ENCODE assay signal across 28 cellular contexts in the genomic region with DNA sequence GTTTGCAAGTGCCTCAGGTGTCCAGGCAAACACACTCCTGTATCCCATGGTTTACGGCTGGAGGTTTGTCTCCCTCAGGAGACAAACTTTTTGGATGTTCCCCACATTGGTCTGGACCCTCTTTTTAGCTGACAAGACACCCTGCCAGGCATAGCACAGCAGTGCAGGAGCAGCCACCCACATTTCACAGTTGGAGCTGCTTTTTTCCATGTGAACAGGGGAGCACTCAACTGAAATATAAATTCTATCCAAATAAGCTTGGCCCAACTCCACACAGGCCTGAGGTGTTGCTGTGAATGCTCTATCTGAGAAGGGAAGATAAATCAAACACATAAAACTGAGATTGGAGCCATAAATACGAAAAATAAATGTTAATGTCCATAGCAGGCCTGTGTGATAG.
"Had no signal": no experiment of that assay in that cellular context is flagged by ENCODE, and none has a peak within 500 bp of the region (broad histone marks: within the 10 kb centered on the region; RNA-seq: fewer than 3 reads in every experiment).

No MANE protein-coding gene starts in this region.

- H3K27ac ChIP-seq: stomach, suprapubic skin, testis, thoracic aorta, thyroid gland, tibial artery, tibial nerve, transverse colon, upper lobe of left lung, upper lobe of right lung, uterus, vagina had no signal

- ATAC-seq: stimulated activated effector memory CD8-positive, alpha-beta T cell treated with anti-CD3 and anti-CD28 coated beads, Interleukin-12 subunit alpha, Interleukin-12 subunit beta, amount 100 ng/mL, for 72 hours; stimulated activated memory B cell treated with anti-CD40 and anti-IgM and Interleukin-4, amounts not matched to agents 10 μg/mL and 1 μg/mL and 100 μg/mL, for 72 hours; stimulated activated naive B cell treated with anti-CD40 and anti-IgM and Interleukin-4, amounts not matched to agents 10 μg/mL and 1 μg/mL and 100 μg/mL, for 72 hours; stimulated activated naive CD8-positive, alpha-beta T cell treated with anti-CD3 and anti-CD28 coated beads, Interleukin-15, amount 100 ng/mL, for 72 hours; stimulated activated naive CD8-positive, alpha-beta T cell treated with anti-CD3 and anti-CD28 coated beads, Interleukin-15, Interleukin-2, amounts not matched to agents 100 U/mL and 50 U/mL, for 24 hours; upper lobe of right lung had no signal

- DNase-seq: stimulated activated CD4-positive, alpha-beta T cell treated with anti-CD3 and anti-CD28 coated beads, Interleukin-2, amount 100 ng/mL, for 48 hours; stimulated activated CD4-positive, alpha-beta T cell treated with anti-CD3 and anti-CD28 coated beads, Interleukin-4, amount 100 ng/mL, for 1 hour; stimulated activated CD4-positive, alpha-beta T cell treated with anti-CD3 and anti-CD28 coated beads, Interleukin-4, amount 100 ng/mL, for 24 hours; stimulated activated CD4-positive, alpha-beta T cell treated with anti-CD3 and anti-CD28 coated beads, Interleukin-4, amount 100 ng/mL, for 4 hours; stimulated activated CD8-positive, alpha-beta memory T cell treated with anti-CD3 and anti-CD28 coated beads, Interleukin-4, amount 100 ng/mL, for 48 hours; stimulated activated naive B cell treated with anti-CD40 and anti-IgM and Interleukin-4, amounts not matched to agents 10 μg/mL and 1 μg/mL and 100 μg/mL, for 72 hours; stimulated activated naive CD4-positive, alpha-beta T cell; stimulated activated naive CD4-positive, alpha-beta T cell treated with Interleukin-2 at 50 U/mL for 16 hours; stimulated activated naive CD8-positive, alpha-beta T cell treated with anti-CD3 and anti-CD28 coated beads, Interleukin-15, amount 100 ng/mL, for 72 hours; stimulated activated naive CD8-positive, alpha-beta T cell treated with anti-CD3 and anti-CD28 coated beads, Interleukin-15, Interleukin-2, amounts not matched to agents 100 U/mL and 50 U/mL, for 24 hours; stomach; substantia nigra; testis; thyroid gland; tibial artery; transverse colon; trophoblast cell; upper lobe of left lung; upper lobe of right lung; uterus had no signal

- H3K27me3 ChIP-seq: stomach, suprapubic skin, testis, thyroid gland, tibial artery, tibial nerve, transverse colon, upper lobe of left lung, upper lobe of right lung, uterus, vagina had no signal

- H3K4me3 Mint-ChIP-seq: stimulated activated effector memory CD8-positive, alpha-beta T cell treated with anti-CD3 and anti-CD28 coated beads, Interleukin-12 subunit alpha, Interleukin-12 subunit beta, amount 100 ng/mL, for 72 hours; stimulated activated memory B cell treated with anti-CD40 and anti-IgM and Interleukin-4, amounts not matched to agents 10 μg/mL and 1 μg/mL and 100 μg/mL, for 72 hours; stimulated activated naive B cell treated with anti-CD40 and anti-IgM and Interleukin-4, amounts not matched to agents 10 μg/mL and 1 μg/mL and 100 μg/mL, for 72 hours; stimulated activated naive CD8-positive, alpha-beta T cell treated with anti-CD3 and anti-CD28 coated beads, Interleukin-15, amount 100 ng/mL, for 72 hours; stimulated activated naive CD8-positive, alpha-beta T cell treated with anti-CD3 and anti-CD28 coated beads, Interleukin-15, Interleukin-2, amounts not matched to agents 100 ng/mL and 50 ng/mL, for 24 hours; type B pancreatic cell had no signal

- H3K36me3 Mint-ChIP-seq: stimulated activated effector memory CD8-positive, alpha-beta T cell treated with anti-CD3 and anti-CD28 coated beads, Interleukin-12 subunit alpha, Interleukin-12 subunit beta, amount 100 ng/mL, for 72 hours; stimulated activated memory B cell treated with anti-CD40 and anti-IgM and Interleukin-4, amounts not matched to agents 10 μg/mL and 1 μg/mL and 100 μg/mL, for 72 hours; stimulated activated naive B cell treated with anti-CD40 and anti-IgM and Interleukin-4, amounts not matched to agents 10 μg/mL and 1 μg/mL and 100 μg/mL, for 72 hours; type B pancreatic cell had no signal

- H3K4me1 Mint-ChIP-seq: stimulated activated effector memory CD8-positive, alpha-beta T cell treated with anti-CD3 and anti-CD28 coated beads, Interleukin-12 subunit alpha, Interleukin-12 subunit beta, amount 100 ng/mL, for 72 hours; stimulated activated memory B cell treated with anti-CD40 and anti-IgM and Interleukin-4, amounts not matched to agents 10 μg/mL and 1 μg/mL and 100 μg/mL, for 72 hours; stimulated activated naive B cell treated with anti-CD40 and anti-IgM and Interleukin-4, amounts not matched to agents 10 μg/mL and 1 μg/mL and 100 μg/mL, for 72 hours; stimulated activated naive CD8-positive, alpha-beta T cell treated with anti-CD3 and anti-CD28 coated beads, Interleukin-15, amount 100 ng/mL, for 72 hours had no signal

- H3K27ac Mint-ChIP-seq: stimulated activated effector memory CD8-positive, alpha-beta T cell treated with anti-CD3 and anti-CD28 coated beads, Interleukin-12 subunit alpha, Interleukin-12 subunit beta, amount 100 ng/mL, for 72 hours; stimulated activated memory B cell treated with anti-CD40 and anti-IgM and Interleukin-4, amounts not matched to agents 10 μg/mL and 1 μg/mL and 100 μg/mL, for 72 hours; stimulated activated naive B cell treated with anti-CD40 and anti-IgM and Interleukin-4, amounts not matched to agents 10 μg/mL and 1 μg/mL and 100 μg/mL, for 72 hours; stimulated activated naive CD8-positive, alpha-beta T cell treated with anti-CD3 and anti-CD28 coated beads, Interleukin-15, amount 100 ng/mL, for 72 hours; stimulated activated naive CD8-positive, alpha-beta T cell treated with anti-CD3 and anti-CD28 coated beads, Interleukin-15, Interleukin-2, amounts not matched to agents 100 ng/mL and 50 ng/mL, for 24 hours; type B pancreatic cell had no signal

- H3K4me1 ChIP-seq: stomach, suprapubic skin, testis, thyroid gland, tibial artery, tibial nerve, transverse colon, upper lobe of left lung, upper lobe of right lung, uterus, vagina had no signal

- H3K27me3 Mint-ChIP-seq: stimulated activated naive B cell treated with anti-CD40 and anti-IgM and Interleukin-4, amounts not matched to agents 10 μg/mL and 1 μg/mL and 100 μg/mL, for 72 hours; stimulated activated naive CD8-positive, alpha-beta T cell treated with anti-CD3 and anti-CD28 coated beads, Interleukin-15, amount 100 ng/mL, for 72 hours; type B pancreatic cell had no signal

- H3K9me3 ChIP-seq: testis, thyroid gland, transverse colon, upper lobe of left lung, upper lobe of right lung, uterus, vagina had no signal
